24 cellular contexts compared by ENCODE assay signal in the genomic region with DNA sequence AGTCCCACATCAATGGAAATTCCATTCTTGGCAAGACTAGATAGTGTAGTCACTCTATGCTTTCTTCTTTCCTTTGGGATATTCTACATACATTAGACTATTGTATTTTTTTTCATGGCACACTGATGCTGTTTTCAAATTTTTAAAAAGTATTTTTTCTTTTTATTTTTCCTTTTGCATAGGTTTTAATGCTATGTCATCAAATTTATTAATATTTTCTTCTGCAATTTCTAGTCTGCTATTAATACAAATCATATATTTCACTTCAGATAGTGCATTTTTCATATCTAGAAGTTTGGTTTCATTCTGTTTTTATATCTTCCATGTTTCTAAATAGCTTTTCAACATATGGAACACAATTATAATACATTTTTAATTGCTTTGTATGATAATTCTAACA.
DNase-seq lines count a peak whose midpoint lies in the region; ATAC-seq, FAIRE-seq and TF ChIP-seq lines count a peak whose summit lies in the region.
"Had no signal": no experiment of that assay in that cellular context is flagged by ENCODE, and none has a peak within 500 bp of the region (broad histone marks: within the 10 kb centered on the region; RNA-seq: fewer than 3 reads in every experiment).

No MANE protein-coding gene starts in this region.

- CTCF ChIA-PET in HepG2 (lab: Yijun Ruan, JAX; ENCODE audit: low intra/inter-chr PET ratio, low total read pairs), result no interaction called here
- CTCF ChIA-PET in K562 (lab: Yijun Ruan, JAX; ENCODE audit: low intra/inter-chr PET ratio), result no interaction called here

- H2AFZ ChIP-seq in HepG2 (ENCODE audit: low read length) (no peak overlapping the region), K562 (ENCODE audit: low read depth, low read length) (no peak overlapping the region)

- H3K9me3 ChIP-seq in HepG2 (ENCODE audit: low read length) (peaks cover 67% of the 10 kb centered on the region), right lobe of liver (no peaks in the 10 kb centered on the region), K562 (replicated peaks; ENCODE audit: control insufficient read depth, insufficient read depth, low read depth, low read length) (no peaks in the 10 kb centered on the region)
- H3K9me3 ChIP-seq: BE2C, BLaER1 had no signal

- TF ChIP-seq CTCF in HepG2 (CRISPR knock-in tag; IDR thresholded peaks at IDR 0.05), result no peak
- no peak for TF ChIP-seq CTCF in right lobe of liver (IDR thresholded peaks at IDR 0.05)
- TF ChIP-seq CTCF in K562 (IDR thresholded peaks at IDR 0.05 in 2 of 3, conservative IDR thresholded peaks at IDR 0.05 in 1 of 3; ENCODE audit: insufficient read depth in 2 of 3, low read depth in 1 of 3, low read length in 3 of 3), result no peak

- TF ChIP-seq RAD21 in HepG2 (CRISPR knock-in tag; IDR thresholded peaks at IDR 0.05) (no peak), K562 (CRISPR knock-in tag; conservative IDR thresholded peaks at IDR 0.05 in 1 of 2, IDR thresholded peaks at IDR 0.05 in 1 of 2) (no peak)

- H3K9me1 ChIP-seq in K562 (ENCODE audit: control insufficient read depth, insufficient read depth, low read length), result no peaks in the 10 kb centered on the region

- H4K20me1 ChIP-seq in HepG2 (ENCODE audit: insufficient read depth, low read length) (no peaks in the 10 kb centered on the region), K562 (replicated peaks; ENCODE audit: control insufficient read depth, insufficient read depth, low read length) (no peaks in the 10 kb centered on the region)
- H4K20me1 ChIP-seq: BLaER1 had no signal

- intact Hi-C loops in HepG2 (cut with micrococcal nuclease; ENCODE audit: unreplicated experiment) (no loop called here), right lobe of liver (cut with DNase I) (no loop called here), K562 (cut with micrococcal nuclease) (no loop called here)

- no peaks in the 10 kb centered on the region for H3K27me3 ChIP-seq in HepG2 (ENCODE audit: control insufficient read depth in 1 of 2, insufficient read depth in 2 of 2, low read length in 2 of 2)
- no peaks in the 10 kb centered on the region for H3K27me3 ChIP-seq in right lobe of liver
- H3K27me3 ChIP-seq in K562 (ENCODE audit: control insufficient read depth in 2 of 2, insufficient read depth in 2 of 2, low read length in 2 of 2), result no peaks in the 10 kb centered on the region
- H3K27me3 ChIP-seq: BE2C, BLaER1 had no signal

- no peak for ATAC-seq in HepG2
- ATAC-seq in right lobe of liver, result no peak
- no peak for ATAC-seq in K562
- ATAC-seq: GM12878 had no signal

- no peak overlapping the region for H3K4me3 ChIP-seq in HepG2 (replicated peaks in 1 of 3; ENCODE audit: insufficient read depth in 1 of 3, low read depth in 2 of 3, low read length in 3 of 3)
- H3K4me3 ChIP-seq in right lobe of liver, result no peak overlapping the region
- no peak overlapping the region for H3K4me3 ChIP-seq in K562
- H3K4me3 ChIP-seq: BLaER1, GM12878 had no signal

- in situ Hi-C loops in HepG2 (cut with HindIII; ENCODE audit: extremely low pct_ligation_motif_present, low pct_unique_long_range_greater_than_20kb) (no loop called here), K562 (cut with MboI) (no loop called here)

- no peak overlapping the region for H3K9ac ChIP-seq in HepG2 (ENCODE audit: insufficient read depth, low read depth, low read length)
- no peak overlapping the region for H3K9ac ChIP-seq in K562 (ENCODE audit: insufficient read depth in 1 of 2, low read depth in 2 of 2, low read length in 2 of 2)
- H3K9ac ChIP-seq: BLaER1 had no signal

- H3K79me2 ChIP-seq in HepG2 (ENCODE audit: insufficient read depth, low read length) (no peaks in the 10 kb centered on the region), K562 (ENCODE audit: control insufficient read depth, insufficient read depth, low read length) (no peaks in the 10 kb centered on the region)

- H3K36me3 ChIP-seq in HepG2 (replicated peaks in 1 of 2; ENCODE audit: control insufficient read depth in 1 of 2, insufficient read depth in 2 of 2, low read length in 2 of 2) (no peaks in the 10 kb centered on the region), right lobe of liver (no peaks in the 10 kb centered on the region), K562 (ENCODE audit: control insufficient read depth, insufficient read depth, low read length) (no peaks in the 10 kb centered on the region)
- H3K36me3 ChIP-seq: BE2C, BLaER1 had no signal

- H3K27ac ChIP-seq in HepG2 (ENCODE audit: extremely low read length, insufficient read depth, low read length), result no peak overlapping the region
- no peak overlapping the region for H3K27ac ChIP-seq in right lobe of liver
- H3K27ac ChIP-seq in K562 (ENCODE audit: extremely low read depth, low read depth, low read length), result no peak overlapping the region
- H3K27ac ChIP-seq: 22Rv1, BLaER1 had no signal

- TF ChIP-seq EP300 in HepG2 (IDR thresholded peaks at IDR 0.05; ENCODE audit: low read depth in 2 of 2, low read length in 2 of 2) (no peak), HepG2 (CRISPR knock-in tag; IDR thresholded peaks at IDR 0.05; ENCODE audit: borderline replicate concordance) (no peak), K562 (IDR thresholded peaks at IDR 0.05; ENCODE audit: low read length) (no peak)

- no peak for FAIRE-seq in HepG2 (lab: Jason Lieb, UNC)
- no peak for FAIRE-seq in K562 (lab: Jason Lieb, UNC)
- FAIRE-seq: GM12878, GM12892, GM18507 had no signal

- DNase-seq in HepG2 (ENCODE audit: low spot score) (no peak), right lobe of liver (no peak), K562 (ENCODE audit: extremely low read depth in 1 of 4, low spot score in 3 of 4) (no peak), NCI-H1048 (lab: John Stamatoyannopoulos, UW) (no peak), NCI-H2029 (lab: John Stamatoyannopoulos, UW) (no peak)
- DNase-seq: ACHN; BE2C; C1 segment of cervical spinal cord; CD4-positive, alpha-beta memory T cell; CD4-positive, CD25-positive, alpha-beta regulatory T cell; CD8-positive, alpha-beta memory T cell; COR-L47; DMS 273 treated with DMSO at 0.1 percent for 48 hours; DMS153; DMS53; DMS79; DND-41; EL; GDM1 had no signal

- no peaks in the 10 kb centered on the region for H3K4me1 ChIP-seq in HepG2 (ENCODE audit: insufficient read depth, low read length)
- H3K4me1 ChIP-seq in right lobe of liver, result no peaks in the 10 kb centered on the region
- no peaks in the 10 kb centered on the region; a peak in 1 of 5 replicates for H3K4me1 ChIP-seq in K562 (replicated peaks in 1 of 2; ENCODE audit: control insufficient read depth in 2 of 2, insufficient read depth in 2 of 2, low read length in 2 of 2)
- H3K4me1 ChIP-seq: BE2C, BLaER1 had no signal

- no peak for TF ChIP-seq POLR2A in HepG2 (IDR thresholded peaks at IDR 0.05; ENCODE audit: insufficient read depth in 1 of 2, low read depth in 2 of 2, low read length in 2 of 2)
- no peak for TF ChIP-seq POLR2A in right lobe of liver (IDR thresholded peaks at IDR 0.05)
- no peak for TF ChIP-seq POLR2A in K562 (conservative IDR thresholded peaks at IDR 0.05)

- POLR2A ChIA-PET in HepG2 (lab: Yijun Ruan, JAX), result no interaction called here
- POLR2A ChIA-PET in K562 (lab: Yijun Ruan, JAX), result no interaction called here

- H3K4me2 ChIP-seq in HepG2 (ENCODE audit: low read depth, low read length) (no peak overlapping the region), K562 (ENCODE audit: insufficient read depth, low read length) (no peak overlapping the region)
- H3K4me2 ChIP-seq: BLaER1 had no signal

- BruUV-seq in HepG2 (replicated peaks; lab: Mats Ljungman, UMichigan) (no TSS peak), K562 (replicated peaks; lab: Mats Ljungman, UMichigan) (no TSS peak)

TF ChIP-seq in HepG2, 621 proteins besides CTCF, POLR2A, EP300 and RAD21:
- TF ChIP-seq KLF6 (CRISPR knock-in tag; IDR thresholded peaks at IDR 0.05), result no peak
- TF ChIP-seq MAFF (IDR thresholded peaks at IDR 0.05; ENCODE audit: low read depth, low read length), result peak; percentile 64; the same call in 1 of the 2 replicates
- no peak for TF ChIP-seq ZMYM2 (CRISPR knock-in tag; IDR thresholded peaks at IDR 0.05)
- TF ChIP-seq POLR2AphosphoS5 (IDR thresholded peaks at IDR 0.05; ENCODE audit: low read depth, low read length), result no peak
- TF ChIP-seq MAFK (conservative IDR thresholded peaks at IDR 0.05 in 1 of 2, IDR thresholded peaks at IDR 0.05 in 1 of 2; ENCODE audit: low read length in 2 of 2), result peak; percentile 39 to 85; a peak in 3 of 4 replicates
- TF ChIP-seq, protein P1, sequence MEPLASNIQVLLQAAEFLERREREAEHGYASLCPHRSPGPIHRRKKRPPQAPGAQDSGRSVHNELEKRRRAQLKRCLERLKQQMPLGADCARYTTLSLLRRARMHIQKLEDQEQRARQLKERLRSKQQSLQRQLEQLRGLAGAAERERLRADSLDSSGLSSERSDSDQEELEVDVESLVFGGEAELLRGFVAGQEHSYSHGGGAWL (CRISPR knock-in tag; IDR thresholded peaks at IDR 0.05), result no peak
- TF ChIP-seq ELF1 (CRISPR knock-in tag; IDR thresholded peaks at IDR 0.05), result no peak
- TF ChIP-seq ZNF3 (CRISPR knock-in tag; IDR thresholded peaks at IDR 0.05), result no peak
- TF ChIP-seq ADNP (CRISPR knock-in tag; IDR thresholded peaks at IDR 0.05), result no peak

TF ChIP-seq in K562, 482 proteins besides CTCF, POLR2A, EP300 and RAD21 (continues in another document):
- TF ChIP-seq MBD2 (IDR thresholded peaks at IDR 0.05; ENCODE audit: borderline replicate concordance, low read depth) (no peak), TRIM28 (IDR thresholded peaks at IDR 0.05) (no peak), IRF2 (CRISPR knock-in tag; IDR thresholded peaks at IDR 0.05) (no peak), NFIC (IDR thresholded peaks at IDR 0.05) (no peak), XRCC5 (IDR thresholded peaks at IDR 0.05; ENCODE audit: low read depth, low read length) (no peak), MAFF (IDR thresholded peaks at IDR 0.05; ENCODE audit: low read length) (0 out of 2 replicates have a peak, but pooled peaks have one; percentile 26), ZNF316 (IDR thresholded peaks at IDR 0.05) (peak; percentile 64)
- TF ChIP-seq, protein P2, sequence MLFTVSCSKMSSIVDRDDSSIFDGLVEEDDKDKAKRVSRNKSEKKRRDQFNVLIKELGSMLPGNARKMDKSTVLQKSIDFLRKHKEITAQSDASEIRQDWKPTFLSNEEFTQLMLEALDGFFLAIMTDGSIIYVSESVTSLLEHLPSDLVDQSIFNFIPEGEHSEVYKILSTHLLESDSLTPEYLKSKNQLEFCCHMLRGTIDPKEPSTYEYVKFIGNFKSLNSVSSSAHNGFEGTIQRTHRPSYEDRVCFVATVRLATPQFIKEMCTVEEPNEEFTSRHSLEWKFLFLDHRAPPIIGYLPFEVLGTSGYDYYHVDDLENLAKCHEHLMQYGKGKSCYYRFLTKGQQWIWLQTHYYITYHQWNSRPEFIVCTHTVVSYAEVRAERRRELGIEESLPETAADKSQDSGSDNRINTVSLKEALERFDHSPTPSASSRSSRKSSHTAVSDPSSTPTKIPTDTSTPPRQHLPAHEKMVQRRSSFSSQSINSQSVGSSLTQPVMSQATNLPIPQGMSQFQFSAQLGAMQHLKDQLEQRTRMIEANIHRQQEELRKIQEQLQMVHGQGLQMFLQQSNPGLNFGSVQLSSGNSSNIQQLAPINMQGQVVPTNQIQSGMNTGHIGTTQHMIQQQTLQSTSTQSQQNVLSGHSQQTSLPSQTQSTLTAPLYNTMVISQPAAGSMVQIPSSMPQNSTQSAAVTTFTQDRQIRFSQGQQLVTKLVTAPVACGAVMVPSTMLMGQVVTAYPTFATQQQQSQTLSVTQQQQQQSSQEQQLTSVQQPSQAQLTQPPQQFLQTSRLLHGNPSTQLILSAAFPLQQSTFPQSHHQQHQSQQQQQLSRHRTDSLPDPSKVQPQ (CRISPR knock-in tag; IDR thresholded peaks at IDR 0.05; ENCODE audit: borderline replicate concordance), result no peak
